ENCODE assay signal across 9 cellular contexts in the genomic region with DNA sequence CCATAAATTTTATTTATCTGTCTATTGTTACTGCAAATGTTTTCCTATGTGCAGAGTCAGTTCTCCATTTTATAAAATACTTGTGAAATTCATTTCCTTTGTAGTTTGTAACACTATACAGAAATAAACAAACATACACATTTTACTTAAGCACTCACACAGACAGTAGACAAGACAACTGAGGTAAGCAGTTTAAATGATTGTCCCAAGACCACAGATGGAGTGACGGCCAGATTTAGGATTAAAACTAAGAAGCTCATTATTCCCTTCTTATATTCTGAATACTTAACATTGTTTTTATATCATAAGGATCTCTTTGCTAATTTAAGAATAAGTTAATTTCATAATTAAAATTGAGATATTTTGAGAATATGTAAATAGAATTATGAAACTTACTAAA.
DNase-seq lines count a peak whose midpoint lies in the region; ATAC-seq and TF ChIP-seq lines count a peak whose summit lies in the region.
"Had no signal": no experiment of that assay in that cellular context is flagged by ENCODE, and none has a peak within 500 bp of the region (broad histone marks: within the 10 kb centered on the region; RNA-seq: fewer than 3 reads in every experiment).

No MANE protein-coding gene starts in this region.

- no peaks in the 10 kb centered on the region for H3K36me3 ChIP-seq in thyroid gland

- no peaks in the 10 kb centered on the region for H3K9me3 ChIP-seq in thyroid gland

- H3K27me3 ChIP-seq in thyroid gland, result no peaks in the 10 kb centered on the region

- DNase-seq in activated T-cell treated with anti-CD3 and anti-CD28 coated beads, Interleukin-2, amount 50 U/mL, for 4 hours, result no peak
- DNase-seq in activated T-cell treated with anti-CD3 and anti-CD28 coated beads, Interleukin-2, amount 50 U/mL, for 48 hours, result no peak
- DNase-seq in immature natural killer cell, result no peak
- DNase-seq in thyroid gland, result no peak
- DNase-seq in omental fat pad (ENCODE audit: low spot score), result no peak
- DNase-seq in activated CD8-positive, alpha-beta memory T cell treated with anti-CD3 and anti-CD28 coated beads, Interleukin-2, amount 50 U/mL, for 48 hours, result no peak
- DNase-seq: stimulated activated CD4-positive, alpha-beta T cell treated with anti-CD3 and anti-CD28 coated beads, Interleukin-4, amount 100 ng/mL, for 4 hours had no signal

- no peaks in the 10 kb centered on the region for H3K27me3 Mint-ChIP-seq in activated T-cell treated with anti-CD3 and anti-CD28 coated beads, Interleukin-2, amount 50 U/mL, for 4 hours (ENCODE audit: low read depth)
- no peaks in the 10 kb centered on the region for H3K27me3 Mint-ChIP-seq in activated T-helper 17 cell treated with anti-CD3 and anti-CD28 coated beads, Interleukin-2, amount 50 U/mL, for 72 hours
- no peaks in the 10 kb centered on the region for H3K27me3 Mint-ChIP-seq in immature natural killer cell (ENCODE audit: low read depth in 3 of 3)

- TF ChIP-seq POLR2A in thyroid gland (IDR thresholded peaks at IDR 0.05), result no peak

- peak overlapping the region; percentile 72 to 85 (median 73) for H3K27ac ChIP-seq in thyroid gland

- intact Hi-C loops in thyroid gland (cut with DNase I), result no loop called here

- H3K9me3 Mint-ChIP-seq in activated T-cell treated with anti-CD3 and anti-CD28 coated beads, Interleukin-2, amount 50 U/mL, for 4 hours, result no peaks in the 10 kb centered on the region
- H3K9me3 Mint-ChIP-seq in activated T-helper 17 cell treated with anti-CD3 and anti-CD28 coated beads, Interleukin-2, amount 50 U/mL, for 72 hours, result no peaks in the 10 kb centered on the region
- no peaks in the 10 kb centered on the region for H3K9me3 Mint-ChIP-seq in immature natural killer cell

- peaks cover 28 to 41% of the 10 kb centered on the region in 2 donors for H3K4me1 ChIP-seq in thyroid gland

- TF ChIP-seq CTCF in thyroid gland (IDR thresholded peaks at IDR 0.05) (no peak), omental fat pad (IDR thresholded peaks at IDR 0.05) (no peak)

- no peak overlapping the region for H3K4me3 ChIP-seq in thyroid gland (replicated peaks in 1 of 3)

- 76 to 89% methylated on average over 1 of the region's 1 CpG for WGBS in thyroid gland, 2 donors

- no peak for ATAC-seq in activated T-cell treated with anti-CD3 and anti-CD28 coated beads, Interleukin-2, amount 50 U/mL, for 4 hours
- no peak for ATAC-seq in activated T-helper 17 cell treated with anti-CD3 and anti-CD28 coated beads, Interleukin-2, amount 50 U/mL, for 72 hours (replicated peaks)
- no peak for ATAC-seq in omental fat pad (ENCODE audit: low FRiP score)
- no peak for ATAC-seq in HG03439 (IDR thresholded peaks at IDR 0.05; ENCODE audit: unreplicated experiment)

- peak overlapping the region; percentile 75 for H3K4me3 Mint-ChIP-seq in activated T-cell treated with anti-CD3 and anti-CD28 coated beads, Interleukin-2, amount 50 U/mL, for 4 hours
- H3K4me3 Mint-ChIP-seq in activated T-helper 17 cell treated with anti-CD3 and anti-CD28 coated beads, Interleukin-2, amount 50 U/mL, for 72 hours, result peak overlapping the region; percentile 82
- H3K4me3 Mint-ChIP-seq in immature natural killer cell, result peak overlapping the region; percentile 86 to 93 (median 88)

- H3K4me1 Mint-ChIP-seq in activated T-cell treated with anti-CD3 and anti-CD28 coated beads, Interleukin-2, amount 50 U/mL, for 4 hours (ENCODE audit: low read depth), result peaks cover 27% of the 10 kb centered on the region
- H3K4me1 Mint-ChIP-seq in activated T-helper 17 cell treated with anti-CD3 and anti-CD28 coated beads, Interleukin-2, amount 50 U/mL, for 72 hours, result peaks cover 10% of the 10 kb centered on the region
- peaks cover 29 to 43% of the 10 kb centered on the region in 2 donors for H3K4me1 Mint-ChIP-seq in immature natural killer cell

- H3K36me3 Mint-ChIP-seq in activated T-cell treated with anti-CD3 and anti-CD28 coated beads, Interleukin-2, amount 50 U/mL, for 4 hours (ENCODE audit: insufficient read depth), result no peaks in the 10 kb centered on the region
- H3K36me3 Mint-ChIP-seq in activated T-helper 17 cell treated with anti-CD3 and anti-CD28 coated beads, Interleukin-2, amount 50 U/mL, for 72 hours (ENCODE audit: low read depth), result no peaks in the 10 kb centered on the region
- H3K36me3 Mint-ChIP-seq in immature natural killer cell, result no peaks in the 10 kb centered on the region

- peak overlapping the region; percentile 87 for H3K27ac Mint-ChIP-seq in activated T-helper 17 cell treated with anti-CD3 and anti-CD28 coated beads, Interleukin-2, amount 50 U/mL, for 72 hours
- peak overlapping the region; percentile 88 to 94 (median 90) for H3K27ac Mint-ChIP-seq in immature natural killer cell
